ENCODE assay signal across 29 cellular contexts in the genomic region with DNA sequence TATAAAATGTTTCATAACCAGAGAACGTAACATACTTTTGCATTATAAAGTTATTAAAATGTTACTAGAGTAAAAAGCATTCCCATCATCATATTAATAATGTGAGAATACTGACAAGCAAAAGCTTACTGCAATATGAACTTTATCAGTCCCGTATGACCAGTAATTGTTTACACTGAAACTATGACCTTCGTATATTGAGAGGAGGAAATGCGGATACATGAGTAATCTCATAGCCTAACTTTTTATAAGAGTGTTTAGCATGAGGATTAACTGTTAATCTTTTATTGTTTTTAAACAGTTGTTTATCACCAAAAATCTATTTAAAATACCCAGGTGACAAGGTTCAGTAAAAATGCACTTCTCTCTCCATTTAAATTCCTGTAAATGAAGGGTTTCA.
"Had no signal": no experiment of that assay in that cellular context is flagged by ENCODE, and none has a peak within 500 bp of the region (broad histone marks: within the 10 kb centered on the region; RNA-seq: fewer than 3 reads in every experiment).

No MANE protein-coding gene starts in this region.

- H3K27ac Mint-ChIP-seq: activated B cell treated with CpG ODN at 0.5 μM for 24 hours; activated CD4-positive, alpha-beta T cell treated with anti-CD3 and anti-CD28 coated beads, Interleukin-2, amount 10 ng/mL, durations not matched to agents 24 days and 14 days; activated CD8-positive, alpha-beta memory T cell treated with anti-CD3 and anti-CD28 coated beads, Interleukin-2, amount 10 ng/mL, durations not matched to agents 7 days and 5 days; activated naive CD4-positive, alpha-beta T cell treated with anti-CD3 and anti-CD28 coated beads, Interleukin-2, amount 50 U/mL, for 72 hours; activated naive CD8-positive, alpha-beta T cell treated with anti-CD3 and anti-CD28 coated beads, Interleukin-2, amount 50 U/mL, for 24 hours; activated T-cell treated with anti-CD3 and anti-CD28 coated beads, Interleukin-2, amount 50 U/mL, for 24 hours; activated T-helper 1 cell treated with anti-CD3 and anti-CD28 coated beads, Interleukin-12 subunit alpha, Interleukin-12 subunit beta, Interleukin-2, Interleukin-4 antibody, amounts not matched to agents 30 ng/mL and 10 ng/mL and 1 ng/mL, durations not matched to agents 14 hours and 24 hours and 36 hours; T-helper 1 cell treated with Interleukin-12 subunit alpha and Interleukin-12 subunit beta and Interleukin-4 antibody, amounts not matched to agents 30 μg/mL and 1 μg/mL, for 36 hours had no signal

- H3K27me3 Mint-ChIP-seq: activated B cell treated with CpG ODN at 0.5 μM for 24 hours; activated CD4-positive, alpha-beta T cell treated with anti-CD3 and anti-CD28 coated beads, Interleukin-2, amount 10 ng/mL, durations not matched to agents 24 days and 14 days; activated naive CD8-positive, alpha-beta T cell treated with anti-CD3 and anti-CD28 coated beads, Interleukin-2, amount 50 U/mL, for 24 hours; activated T-cell treated with anti-CD3 and anti-CD28 coated beads, Interleukin-2, amount 50 U/mL, for 24 hours had no signal

- FAIRE-seq: astrocyte, RCC 7860 had no signal

- H3K4me3 Mint-ChIP-seq: activated B cell treated with CpG ODN at 0.5 μM for 24 hours; activated CD4-positive, alpha-beta T cell treated with anti-CD3 and anti-CD28 coated beads, Interleukin-2, amount 10 ng/mL, durations not matched to agents 24 days and 14 days; activated CD8-positive, alpha-beta memory T cell treated with anti-CD3 and anti-CD28 coated beads, Interleukin-2, amount 10 ng/mL, durations not matched to agents 7 days and 5 days; activated naive CD8-positive, alpha-beta T cell treated with anti-CD3 and anti-CD28 coated beads, Interleukin-2, amount 50 U/mL, for 24 hours; activated T-cell treated with anti-CD3 and anti-CD28 coated beads, Interleukin-2, amount 50 U/mL, for 24 hours; activated T-helper 1 cell treated with anti-CD3 and anti-CD28 coated beads, Interleukin-12 subunit alpha, Interleukin-12 subunit beta, Interleukin-2, Interleukin-4 antibody, amounts not matched to agents 30 ng/mL and 10 ng/mL and 1 ng/mL, durations not matched to agents 14 hours and 24 hours and 36 hours; T-helper 1 cell treated with Interleukin-12 subunit alpha and Interleukin-12 subunit beta and Interleukin-4 antibody, amounts not matched to agents 30 μg/mL and 1 μg/mL, for 36 hours had no signal

- H3K4me1 Mint-ChIP-seq: activated B cell treated with CpG ODN at 0.5 μM for 24 hours; activated CD4-positive, alpha-beta T cell treated with anti-CD3 and anti-CD28 coated beads, Interleukin-2, amount 10 ng/mL, durations not matched to agents 24 days and 14 days; activated CD8-positive, alpha-beta memory T cell treated with anti-CD3 and anti-CD28 coated beads, Interleukin-2, amount 10 ng/mL, durations not matched to agents 7 days and 5 days; activated naive CD8-positive, alpha-beta T cell treated with anti-CD3 and anti-CD28 coated beads, Interleukin-2, amount 50 U/mL, for 24 hours had no signal

- DNase-seq: activated B cell treated with CpG ODN at 0.5 μM for 24 hours; activated CD4-positive, alpha-beta T cell treated with anti-CD3 and anti-CD28 coated beads for 1 hour; activated CD4-positive, alpha-beta T cell treated with anti-CD3 and anti-CD28 coated beads, Interleukin-2, amount 10 ng/mL, durations not matched to agents 24 days and 14 days; activated CD4-positive, alpha-beta T cell treated with anti-CD3 and anti-CD28 coated beads, Interleukin-2, amount 50 U/mL, for 48 hours; activated CD8-positive, alpha-beta memory T cell treated with anti-CD3 and anti-CD28 coated beads, Interleukin-2, amount 10 ng/mL, durations not matched to agents 7 days and 5 days; activated effector memory CD4-positive, alpha-beta T cell treated with anti-CD3 and anti-CD28 coated beads, Interleukin-2, amount 50 U/mL, for 16 hours; activated naive CD4-positive, alpha-beta T cell treated with Interleukin-2 at 50 U/mL for 16 hours; activated naive CD8-positive, alpha-beta T cell treated with anti-CD3 and anti-CD28 coated beads, Interleukin-2, amount 50 U/mL, for 24 hours; activated T-cell treated with anti-CD3 and anti-CD28 coated beads, Interleukin-2, amount 50 U/mL, for 24 hours; amygdala; MG63; MV-4-11; NCI-H1092 treated with DMSO at 0.1 percent for 48 hours; NCI-H1417 treated with DMSO at 0.1 percent for 48 hours; NCI-H1694; NCI-H2029 treated with DMSO at 0.1 percent for 48 hours; NCI-H345; NCI-H510A; NCI-H526 treated with DMSO at 0.1 percent for 48 hours; NK-92 treated with Interleukin-12 subunit alpha and Interleukin-12 subunit beta, amount 100 ng/mL, for 24 hours; SHP77; SW 1271 had no signal

- H3K9me3 Mint-ChIP-seq: activated B cell treated with CpG ODN at 0.5 μM for 24 hours; activated CD4-positive, alpha-beta T cell treated with anti-CD3 and anti-CD28 coated beads, Interleukin-2, amount 10 ng/mL, durations not matched to agents 24 days and 14 days; activated naive CD4-positive, alpha-beta T cell treated with anti-CD3 and anti-CD28 coated beads, Interleukin-2, amount 50 U/mL, for 72 hours; activated naive CD8-positive, alpha-beta T cell treated with anti-CD3 and anti-CD28 coated beads, Interleukin-2, amount 50 U/mL, for 24 hours; activated T-cell treated with anti-CD3 and anti-CD28 coated beads, Interleukin-2, amount 50 U/mL, for 24 hours; activated T-helper 1 cell treated with anti-CD3 and anti-CD28 coated beads, Interleukin-12 subunit alpha, Interleukin-12 subunit beta, Interleukin-2, Interleukin-4 antibody, amounts not matched to agents 30 ng/mL and 10 ng/mL and 1 ng/mL, durations not matched to agents 14 hours and 24 hours and 36 hours; brain; T-helper 1 cell treated with Interleukin-12 subunit alpha and Interleukin-12 subunit beta and Interleukin-4 antibody, amounts not matched to agents 30 μg/mL and 1 μg/mL, for 36 hours had no signal

- ATAC-seq: activated CD8-positive, alpha-beta memory T cell treated with anti-CD3 and anti-CD28 coated beads, Interleukin-2, amount 10 ng/mL, durations not matched to agents 7 days and 5 days; activated naive CD4-positive, alpha-beta T cell treated with anti-CD3 and anti-CD28 coated beads, Interleukin-2, amount 50 U/mL, for 72 hours; activated naive CD8-positive, alpha-beta T cell treated with anti-CD3 and anti-CD28 coated beads, Interleukin-2, amount 50 U/mL, for 24 hours; SK-N-SH treated with all-trans-retinoic acid at 6 μM for 48 hours had no signal

- H3K36me3 Mint-ChIP-seq: activated CD8-positive, alpha-beta memory T cell treated with anti-CD3 and anti-CD28 coated beads, Interleukin-2, amount 10 ng/mL, durations not matched to agents 7 days and 5 days; activated naive CD4-positive, alpha-beta T cell treated with anti-CD3 and anti-CD28 coated beads, Interleukin-2, amount 50 U/mL, for 72 hours; brain had no signal
